2 cellular contexts compared by ENCODE assay signal in the genomic region with DNA sequence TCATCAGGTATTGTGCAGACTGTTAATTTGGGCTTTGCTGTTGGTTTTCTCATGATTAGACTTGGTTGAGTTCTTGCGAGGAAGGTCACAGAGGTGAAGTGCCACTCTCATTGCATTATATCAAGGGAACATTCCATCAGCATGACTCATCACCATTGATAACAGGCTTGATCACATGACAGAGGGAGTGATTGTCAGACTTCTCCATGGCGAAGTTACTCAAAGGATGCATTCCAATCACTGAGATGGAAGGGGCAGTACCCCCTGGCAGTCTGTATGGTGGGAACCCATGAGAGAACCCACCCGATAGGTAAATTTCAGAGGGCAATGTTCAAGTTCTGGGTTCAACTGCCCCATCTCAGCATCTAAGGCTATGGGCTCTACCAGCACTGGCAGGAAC.
TF ChIP-seq lines count a peak whose summit lies in the region.

No MANE protein-coding gene starts in this region.

TF ChIP-seq in SK-N-SH, 30 proteins besides CTCF, POLR2A, EP300 and RAD21 (continued from another document):
- TF ChIP-seq, protein P1, sequence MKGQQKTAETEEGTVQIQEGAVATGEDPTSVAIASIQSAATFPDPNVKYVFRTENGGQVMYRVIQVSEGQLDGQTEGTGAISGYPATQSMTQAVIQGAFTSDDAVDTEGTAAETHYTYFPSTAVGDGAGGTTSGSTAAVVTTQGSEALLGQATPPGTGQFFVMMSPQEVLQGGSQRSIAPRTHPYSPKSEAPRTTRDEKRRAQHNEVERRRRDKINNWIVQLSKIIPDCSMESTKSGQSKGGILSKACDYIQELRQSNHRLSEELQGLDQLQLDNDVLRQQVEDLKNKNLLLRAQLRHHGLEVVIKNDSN (IDR thresholded peaks at IDR 0.05; ENCODE audit: borderline replicate concordance, low read depth), result peak; percentile 19; the same call in 1 of the 2 replicates
- peak; percentile 22; the same call in 1 of the 2 replicates for TF ChIP-seq JUND (IDR thresholded peaks at IDR 0.05)
TF ChIP-seq in SK-N-SH: peak in this region for 2.

TF ChIP-seq in SK-N-SH treated with all-trans-retinoic acid at 6 μM for 48 hours, 23 proteins besides CTCF, POLR2A, EP300 and RAD21 (continued from another document):
- TF ChIP-seq, protein P2, sequence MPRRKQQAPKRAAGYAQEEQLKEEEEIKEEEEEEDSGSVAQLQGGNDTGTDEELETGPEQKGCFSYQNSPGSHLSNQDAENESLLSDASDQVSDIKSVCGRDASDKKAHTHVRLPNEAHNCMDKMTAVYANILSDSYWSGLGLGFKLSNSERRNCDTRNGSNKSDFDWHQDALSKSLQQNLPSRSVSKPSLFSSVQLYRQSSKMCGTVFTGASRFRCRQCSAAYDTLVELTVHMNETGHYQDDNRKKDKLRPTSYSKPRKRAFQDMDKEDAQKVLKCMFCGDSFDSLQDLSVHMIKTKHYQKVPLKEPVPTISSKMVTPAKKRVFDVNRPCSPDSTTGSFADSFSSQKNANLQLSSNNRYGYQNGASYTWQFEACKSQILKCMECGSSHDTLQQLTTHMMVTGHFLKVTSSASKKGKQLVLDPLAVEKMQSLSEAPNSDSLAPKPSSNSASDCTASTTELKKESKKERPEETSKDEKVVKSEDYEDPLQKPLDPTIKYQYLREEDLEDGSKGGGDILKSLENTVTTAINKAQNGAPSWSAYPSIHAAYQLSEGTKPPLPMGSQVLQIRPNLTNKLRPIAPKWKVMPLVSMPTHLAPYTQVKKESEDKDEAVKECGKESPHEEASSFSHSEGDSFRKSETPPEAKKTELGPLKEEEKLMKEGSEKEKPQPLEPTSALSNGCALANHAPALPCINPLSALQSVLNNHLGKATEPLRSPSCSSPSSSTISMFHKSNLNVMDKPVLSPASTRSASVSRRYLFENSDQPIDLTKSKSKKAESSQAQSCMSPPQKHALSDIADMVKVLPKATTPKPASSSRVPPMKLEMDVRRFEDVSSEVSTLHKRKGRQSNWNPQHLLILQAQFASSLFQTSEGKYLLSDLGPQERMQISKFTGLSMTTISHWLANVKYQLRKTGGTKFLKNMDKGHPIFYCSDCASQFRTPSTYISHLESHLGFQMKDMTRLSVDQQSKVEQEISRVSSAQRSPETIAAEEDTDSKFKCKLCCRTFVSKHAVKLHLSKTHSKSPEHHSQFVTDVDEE (CRISPR knock-in tag; IDR thresholded peaks at IDR 0.05), result no peak
- TF ChIP-seq ZFP3 (CRISPR knock-in tag; IDR thresholded peaks at IDR 0.05) (no peak), TOX (CRISPR knock-in tag; IDR thresholded peaks at IDR 0.05; ENCODE audit: borderline replicate concordance) (no peak), PPARA (CRISPR knock-in tag; IDR thresholded peaks at IDR 0.05; ENCODE audit: borderline replicate concordance) (no peak), ISL1 (CRISPR knock-in tag; IDR thresholded peaks at IDR 0.05) (no peak), OSR1 (CRISPR knock-in tag; IDR thresholded peaks at IDR 0.05) (no peak)
